In the genomic region with DNA sequence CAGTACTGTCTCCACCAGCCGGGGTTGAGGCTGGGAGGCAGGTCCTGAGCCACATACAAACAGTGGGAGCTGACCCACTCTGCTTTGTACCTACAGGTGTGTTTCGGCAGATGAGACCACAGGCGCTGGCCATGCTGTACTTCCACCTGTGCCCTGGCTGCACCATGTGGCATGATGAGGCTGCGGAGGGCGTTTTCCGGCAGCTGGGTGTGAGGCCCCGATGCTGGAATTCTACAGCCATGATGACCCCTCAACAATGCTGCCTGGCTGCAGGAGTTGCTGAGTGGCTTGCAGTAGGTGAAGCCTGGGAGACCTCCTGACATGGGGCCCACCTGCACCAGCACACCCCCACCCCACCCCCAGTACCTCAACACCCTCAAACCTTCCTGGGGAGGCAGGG, we compare ENCODE assay signal across 27 cellular contexts. TPM values are rescaled to one million over a fixed set of nuclear protein-coding genes. Genes with fewer than 3 reads are reported as not detected.
"Had no signal": no experiment of that assay in that cellular context is flagged by ENCODE, and none has a peak within 500 bp of the region (broad histone marks: within the 10 kb centered on the region; RNA-seq: fewer than 3 reads in every experiment).

No MANE protein-coding gene starts in this region.

- ATAC-seq: esophagus mucosa; gastrocnemius medialis; heart left ventricle; left cardiac atrium; left lung; naive thymus-derived CD8-positive, alpha-beta T cell; stimulated activated effector memory CD8-positive, alpha-beta T cell treated with anti-CD3 and anti-CD28 coated beads, Interleukin-12 subunit alpha, Interleukin-12 subunit beta, amount 100 ng/mL, for 72 hours had no signal

- H3K4me2 ChIP-seq: hepatocyte had no signal

- H3K36me3 ChIP-seq: gastrocnemius medialis had no signal

- H3K9me3 ChIP-seq: gastrocnemius medialis, heart left ventricle, left lung, prostate gland, right atrium auricular region, sigmoid colon, stomach, thyroid gland, vagina had no signal

- H3K79me2 ChIP-seq: hepatocyte, parathyroid adenoma had no signal

- H3K4me3 ChIP-seq: gastrocnemius medialis, heart left ventricle, hepatocyte, left lung, prostate gland, right atrium auricular region, sigmoid colon, stomach, thyroid gland, vagina had no signal

- H3K27me3 Mint-ChIP-seq: naive thymus-derived CD8-positive, alpha-beta T cell had no signal

- H3K27ac ChIP-seq: epithelial cell of prostate, gastrocnemius medialis, heart left ventricle, hepatocyte, left lung, parathyroid adenoma, prostate gland, right atrium auricular region, sigmoid colon, stomach, thyroid gland, vagina had no signal

- H3K27ac Mint-ChIP-seq: endodermal cell; stimulated activated effector memory CD8-positive, alpha-beta T cell treated with anti-CD3 and anti-CD28 coated beads, Interleukin-12 subunit alpha, Interleukin-12 subunit beta, amount 100 ng/mL, for 72 hours had no signal

- H2AFZ ChIP-seq: hepatocyte, parathyroid adenoma had no signal

- H3K4me3 Mint-ChIP-seq: endodermal cell; naive thymus-derived CD8-positive, alpha-beta T cell; nephron progenitor cell; stimulated activated effector memory CD8-positive, alpha-beta T cell treated with anti-CD3 and anti-CD28 coated beads, Interleukin-12 subunit alpha, Interleukin-12 subunit beta, amount 100 ng/mL, for 72 hours had no signal

- H3K9ac ChIP-seq: parathyroid adenoma had no signal

- FAIRE-seq: colon had no signal

- DNase-seq: effector CD8-positive, alpha-beta T cell; endodermal cell; foreskin fibroblast; gastrocnemius medialis; left cardiac atrium; naive thymus-derived CD8-positive, alpha-beta T cell; nephron progenitor cell; sigmoid colon; stimulated activated CD4-positive, alpha-beta T cell treated with anti-CD3 and anti-CD28 coated beads, Interleukin-2, amount 100 ng/mL, for 24 hours; stimulated activated CD4-positive, alpha-beta T cell treated with anti-CD3 and anti-CD28 coated beads, Interleukin-4, amount 100 ng/mL, for 24 hours; stimulated activated naive CD4-positive, alpha-beta T cell treated with Interleukin-2 at 50 U/mL for 16 hours; stomach; thyroid gland; trophoblast cell had no signal

- H3K27me3 ChIP-seq: gastrocnemius medialis, right atrium auricular region, sigmoid colon, thyroid gland, vagina had no signal

- H3K4me1 Mint-ChIP-seq: endodermal cell had no signal

- H3K9me3 Mint-ChIP-seq: endodermal cell; naive thymus-derived CD8-positive, alpha-beta T cell; nephron progenitor cell; stimulated activated effector memory CD8-positive, alpha-beta T cell treated with anti-CD3 and anti-CD28 coated beads, Interleukin-12 subunit alpha, Interleukin-12 subunit beta, amount 100 ng/mL, for 72 hours had no signal

- H3K4me1 ChIP-seq: gastrocnemius medialis, parathyroid adenoma, prostate gland, right atrium auricular region, thyroid gland had no signal

RNA-seq across cellular contexts. Expression of gene PRRT4, which starts 30.3 kb away (rescaled TPM):
- total RNA-seq: kidney epithelial cell, lung microvascular endothelial cell, stomach had no signal
